Comparison of ENCODE assay signal across 18 cellular contexts in genomic region chr1:31387612-31388011, GRCh38. TPM values are rescaled to one million over a fixed set of nuclear protein-coding genes. Genes with fewer than 3 reads are reported as not detected.
"Had no signal": no experiment of that assay in that cellular context is flagged by ENCODE, and none has a peak within 500 bp of the region (broad histone marks: within the 10 kb centered on the region; RNA-seq: fewer than 3 reads in every experiment).

No MANE protein-coding gene starts in this region.

- H3K27ac ChIP-seq: uterus, WERI-Rb-1 had no signal

- H3K4me3 Mint-ChIP-seq: activated CD4-positive, alpha-beta memory T cell treated with anti-CD3 and anti-CD28 coated beads for 36 hours; activated CD8-positive, alpha-beta memory T cell treated with anti-CD3 and anti-CD28 coated beads, Interleukin-2, amount 10 ng/mL, durations not matched to agents 7 days and 5 days; activated T-cell treated with anti-CD3 and anti-CD28 coated beads, Interleukin-2, amount 50 U/mL, for 24 hours; memory B cell; naive thymus-derived CD8-positive, alpha-beta T cell; stimulated activated memory B cell treated with anti-CD40 and anti-IgM and Interleukin-4, amounts not matched to agents 10 μg/mL and 1 μg/mL and 100 μg/mL, for 72 hours; T-helper 17 cell had no signal

- H3K4me1 ChIP-seq: uterus had no signal

- H3K4me1 Mint-ChIP-seq: activated CD8-positive, alpha-beta memory T cell treated with anti-CD3 and anti-CD28 coated beads, Interleukin-2, amount 10 ng/mL, durations not matched to agents 7 days and 5 days; naive thymus-derived CD8-positive, alpha-beta T cell; stimulated activated memory B cell treated with anti-CD40 and anti-IgM and Interleukin-4, amounts not matched to agents 10 μg/mL and 1 μg/mL and 100 μg/mL, for 72 hours had no signal

- DNase-seq: activated CD4-positive, alpha-beta memory T cell treated with anti-CD3 and anti-CD28 coated beads for 36 hours; activated CD8-positive, alpha-beta memory T cell treated with anti-CD3 and anti-CD28 coated beads, Interleukin-2, amount 10 ng/mL, durations not matched to agents 7 days and 5 days; activated effector memory CD4-positive, alpha-beta T cell treated with Interleukin-2 at 50 U/mL for 16 hours; activated naive CD4-positive, alpha-beta T cell treated with anti-CD3 and anti-CD28 coated beads, Interleukin-2, amount 50 U/mL, for 16 hours; activated T-cell treated with anti-CD3 and anti-CD28 coated beads, Interleukin-2, amount 50 U/mL, for 24 hours; cortex of kidney; effector memory CD4-positive, alpha-beta T cell; hippocampal formation; left ventricle myocardium superior; naive thymus-derived CD8-positive, alpha-beta T cell; retina; stimulated activated CD4-positive, alpha-beta T cell treated with anti-CD3 and anti-CD28 coated beads, Interleukin-2, amount 100 ng/mL, for 48 hours; T-helper 17 cell; uterus; WERI-Rb-1 had no signal

- H3K27ac Mint-ChIP-seq: activated CD4-positive, alpha-beta memory T cell treated with anti-CD3 and anti-CD28 coated beads for 36 hours; activated CD8-positive, alpha-beta memory T cell treated with anti-CD3 and anti-CD28 coated beads, Interleukin-2, amount 10 ng/mL, durations not matched to agents 7 days and 5 days; activated T-cell treated with anti-CD3 and anti-CD28 coated beads, Interleukin-2, amount 50 U/mL, for 24 hours; memory B cell; stimulated activated memory B cell treated with anti-CD40 and anti-IgM and Interleukin-4, amounts not matched to agents 10 μg/mL and 1 μg/mL and 100 μg/mL, for 72 hours; T-helper 17 cell had no signal

- H3K36me3 ChIP-seq: uterus, WERI-Rb-1 had no signal

- H3K9me3 Mint-ChIP-seq: activated CD4-positive, alpha-beta memory T cell treated with anti-CD3 and anti-CD28 coated beads for 36 hours; activated T-cell treated with anti-CD3 and anti-CD28 coated beads, Interleukin-2, amount 50 U/mL, for 24 hours; memory B cell; stimulated activated memory B cell treated with anti-CD40 and anti-IgM and Interleukin-4, amounts not matched to agents 10 μg/mL and 1 μg/mL and 100 μg/mL, for 72 hours had no signal

- H3K27me3 ChIP-seq: uterus had no signal

- H3K4me3 ChIP-seq: uterus had no signal

- H3K9me3 ChIP-seq: uterus had no signal

- H3K27me3 Mint-ChIP-seq: activated CD8-positive, alpha-beta memory T cell treated with anti-CD3 and anti-CD28 coated beads, Interleukin-2, amount 10 ng/mL, durations not matched to agents 7 days and 5 days had no signal

- H3K36me3 Mint-ChIP-seq: activated CD4-positive, alpha-beta memory T cell treated with anti-CD3 and anti-CD28 coated beads for 36 hours; activated CD8-positive, alpha-beta memory T cell treated with anti-CD3 and anti-CD28 coated beads, Interleukin-2, amount 10 ng/mL, durations not matched to agents 7 days and 5 days; memory B cell; stimulated activated memory B cell treated with anti-CD40 and anti-IgM and Interleukin-4, amounts not matched to agents 10 μg/mL and 1 μg/mL and 100 μg/mL, for 72 hours had no signal

- ATAC-seq: activated CD8-positive, alpha-beta memory T cell treated with anti-CD3 and anti-CD28 coated beads, Interleukin-2, amount 10 ng/mL, durations not matched to agents 7 days and 5 days; left ventricle myocardium superior; naive thymus-derived CD8-positive, alpha-beta T cell; stimulated activated memory B cell treated with anti-CD40 and anti-IgM and Interleukin-4, amounts not matched to agents 10 μg/mL and 1 μg/mL and 100 μg/mL, for 72 hours; T-helper 17 cell had no signal

RNA-seq across cellular contexts. Expression of gene FABP3, which starts 14.7 kb away (rescaled TPM):
- total RNA-seq: activated CD4-positive, alpha-beta memory T cell treated with anti-CD3 and anti-CD28 coated beads for 36 hours; activated CD8-positive, alpha-beta memory T cell treated with anti-CD3 and anti-CD28 coated beads, Interleukin-2, amount 10 ng/mL, durations not matched to agents 7 days and 5 days; glomerular endothelial cell; naive thymus-derived CD8-positive, alpha-beta T cell; T-helper 17 cell had no signal

RNA-seq across cellular contexts. Expression of gene SERINC2, which starts 25.4 kb away (rescaled TPM):
- total RNA-seq: naive thymus-derived CD8-positive, alpha-beta T cell had no signal
